In genomic region chrX:152821145-152821765, GRCh38 we compare ENCODE assay signal across 8 cellular contexts. TPM values are rescaled to one million over a fixed set of nuclear protein-coding genes. Genes with fewer than 3 reads are reported as not detected.
DNase-seq lines count a peak whose midpoint lies in the region; ATAC-seq and TF ChIP-seq lines count a peak whose summit lies in the region.

No MANE protein-coding gene starts in this region.

- no peaks in the 10 kb centered on the region for H3K27me3 Mint-ChIP-seq in chondrocyte (ENCODE audit: low read depth)
- peaks cover 11 to 15% of the 10 kb centered on the region in 2 donors for H3K27me3 Mint-ChIP-seq in effector memory CD8-positive, alpha-beta T cell

- no peaks in the 10 kb centered on the region for H3K9me3 ChIP-seq in parathyroid adenoma (ENCODE audit: control insufficient read depth, low read length)

- no peaks in the 10 kb centered on the region for H3K36me3 ChIP-seq in parathyroid adenoma (ENCODE audit: control insufficient read depth, insufficient read depth, low read length)

- no peaks in the 10 kb centered on the region for H3K4me1 Mint-ChIP-seq in chondrocyte (ENCODE audit: low read depth)
- no peaks in the 10 kb centered on the region for H3K4me1 Mint-ChIP-seq in effector memory CD8-positive, alpha-beta T cell (ENCODE audit: low read depth in 2 of 2)

- no peak overlapping the region for H3K27ac Mint-ChIP-seq in chondrocyte (ENCODE audit: unreplicated experiment)
- H3K27ac Mint-ChIP-seq in effector memory CD8-positive, alpha-beta T cell, result no peak overlapping the region

- no peaks in the 10 kb centered on the region for H3K36me3 Mint-ChIP-seq in chondrocyte (ENCODE audit: low read depth)
- H3K36me3 Mint-ChIP-seq in effector memory CD8-positive, alpha-beta T cell (ENCODE audit: insufficient read depth), result no peaks in the 10 kb centered on the region

- peak; percentile 71 for TF ChIP-seq CTCF in chondrocyte (IDR thresholded peaks at IDR 0.05)
- peak; percentile 41 for TF ChIP-seq CTCF in parathyroid adenoma (IDR thresholded peaks at IDR 0.05)

- no peak overlapping the region for H3K4me3 ChIP-seq in parathyroid adenoma (ENCODE audit: low read depth, low read length)

- no peaks in the 10 kb centered on the region for H3K27me3 ChIP-seq in parathyroid adenoma (ENCODE audit: control insufficient read depth, insufficient read depth, low read length)

- H2AFZ ChIP-seq in parathyroid adenoma, result no peak overlapping the region

- no peak overlapping the region for H3K9ac ChIP-seq in parathyroid adenoma

- DNase-seq in CD1c-positive myeloid dendritic cell (ENCODE audit: extremely low spot score) (peak; percentile 18), NCI-H345 treated with DMSO at 0.1 percent for 48 hours (lab: John Stamatoyannopoulos, UW; ENCODE audit: unreplicated experiment) (peak; percentile 2), chondrocyte (ENCODE audit: low spot score) (no peak), GM03348 (ENCODE audit: low spot score) (no peak)
- no peak for DNase-seq in effector memory CD8-positive, alpha-beta T cell

- peak; percentile 60 for ATAC-seq in GM18861 (IDR thresholded peaks at IDR 0.05; ENCODE audit: unreplicated experiment)
- ATAC-seq in GM18517 (IDR thresholded peaks at IDR 0.05; ENCODE audit: unreplicated experiment), result no peak
- ATAC-seq in effector memory CD8-positive, alpha-beta T cell (replicated peaks), result no peak

- no peak overlapping the region for H3K4me2 ChIP-seq in parathyroid adenoma (ENCODE audit: low read length)

- no peaks in the 10 kb centered on the region for H3K79me2 ChIP-seq in parathyroid adenoma

- no peak overlapping the region for H3K4me3 Mint-ChIP-seq in chondrocyte (ENCODE audit: unreplicated experiment)
- no peak overlapping the region for H3K4me3 Mint-ChIP-seq in effector memory CD8-positive, alpha-beta T cell

- H3K27ac ChIP-seq in parathyroid adenoma, result no peak overlapping the region

- no peaks in the 10 kb centered on the region for H3K4me1 ChIP-seq in parathyroid adenoma

- peaks cover 2% of the 10 kb centered on the region for H3K9me3 Mint-ChIP-seq in chondrocyte (ENCODE audit: low read depth)
- H3K9me3 Mint-ChIP-seq in effector memory CD8-positive, alpha-beta T cell, result no peaks in the 10 kb centered on the region

RNA-seq across cellular contexts. Expression of gene CETN2, which starts 9.3 kb away (rescaled TPM):
- 27.0 to 42.3 TPM (median 30.0 TPM) in 3 replicates for total RNA-seq in chondrocyte

RNA-seq across cellular contexts. Expression of gene NSDHL, which starts 9.6 kb away (rescaled TPM):
- 18.1 to 20.3 TPM (median 18.7 TPM) in 3 replicates for total RNA-seq in chondrocyte

RNA-seq across cellular contexts. Expression of gene MAGEA6, which starts 51.8 kb away (rescaled TPM):
- total RNA-seq in chondrocyte, result not detected in 3 replicates

Comparison
In these comparisons a context has a peak if more than half of its experiments do, and no peak if none do; other contexts are left out.
1. DNase-seq: peak in CD1c-positive myeloid dendritic cell (single experiment) and NCI-H345 treated with DMSO at 0.1 percent for 48 hours (single experiment); none in chondrocyte (single experiment), GM03348 (single experiment) and effector memory CD8-positive, alpha-beta T cell (0 of 3).